In the genomic region with DNA sequence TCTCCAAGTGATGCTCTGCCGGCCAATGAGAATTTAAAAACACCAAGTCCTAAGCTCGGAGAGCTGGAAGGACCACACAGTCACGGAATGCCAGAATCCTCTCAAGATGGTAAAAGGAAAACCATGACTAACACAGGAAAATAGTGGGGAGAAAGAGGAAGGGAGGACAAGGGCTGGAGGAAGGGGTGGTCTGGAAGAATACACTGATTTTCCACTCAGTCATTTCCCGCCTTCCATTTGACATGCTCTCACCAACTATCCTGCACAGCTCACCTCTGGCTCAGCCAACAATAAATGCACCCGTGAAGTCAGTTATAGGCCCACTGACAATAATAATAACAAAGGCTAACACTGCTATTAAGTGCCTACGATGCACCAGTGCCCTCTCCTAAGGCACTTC, we compare ENCODE assay signal across 23 cellular contexts.
"Had no signal": no experiment of that assay in that cellular context is flagged by ENCODE, and none has a peak within 500 bp of the region (broad histone marks: within the 10 kb centered on the region; RNA-seq: fewer than 3 reads in every experiment).

No MANE protein-coding gene starts in this region.

- H3K27me3 ChIP-seq: gastrocnemius medialis, ovary, right atrium auricular region, suprapubic skin, tibial nerve had no signal

- H3K9me3 ChIP-seq: gastrocnemius medialis, ovary, prostate gland, right atrium auricular region, suprapubic skin, tibial nerve had no signal

- H3K4me3 ChIP-seq: coronary artery, gastrocnemius medialis, ovary, prostate gland, right atrium auricular region, suprapubic skin, tibial nerve had no signal

- H3K4me1 ChIP-seq: gastrocnemius medialis, right atrium auricular region had no signal

- H3K27ac ChIP-seq: coronary artery, gastrocnemius medialis, ovary, prostate gland, right atrium auricular region, suprapubic skin, tibial nerve had no signal

- DNase-seq: activated B cell treated with CpG ODN at 0.5 μM for 24 hours; activated CD4-positive, alpha-beta T cell treated with anti-CD3 and anti-CD28 coated beads for 36 hours; activated CD8-positive, alpha-beta memory T cell treated with anti-CD3 and anti-CD28 coated beads, Interleukin-2, amount 10 ng/mL, durations not matched to agents 7 days and 5 days; activated CD8-positive, alpha-beta T cell treated with anti-CD3 and anti-CD28 coated beads for 36 hours; activated gamma-delta T cell treated with Interleukin-2 at 50 U/mL for 16 hours; activated T-cell treated with anti-CD3 and anti-CD28 coated beads for 4 hours; amniotic stem cell; cerebellar nuclear complex; gastrocnemius medialis; head of caudate nucleus; left ventricle myocardium superior; ovary; stimulated activated CD4-positive, alpha-beta T cell treated with anti-CD3 and anti-CD28 coated beads, Interleukin-4, amount 100 ng/mL, for 24 hours; stimulated activated naive CD8-positive, alpha-beta T cell treated with anti-CD3 and anti-CD28 coated beads, Interleukin-15, amount 100 ng/mL, for 72 hours; T1000 had no signal

- H3K27me3 Mint-ChIP-seq: activated B cell treated with CpG ODN at 0.5 μM for 24 hours; activated CD4-positive, alpha-beta T cell treated with anti-CD3 and anti-CD28 coated beads for 36 hours; activated CD8-positive, alpha-beta memory T cell treated with anti-CD3 and anti-CD28 coated beads, Interleukin-2, amount 10 ng/mL, durations not matched to agents 7 days and 5 days; activated CD8-positive, alpha-beta T cell treated with anti-CD3 and anti-CD28 coated beads for 36 hours; activated naive CD8-positive, alpha-beta T cell; natural killer cell treated with Interleukin-12 subunit alpha and Interleukin-12 subunit beta and Interleukin-15 and Interleukin-18, amount 100 ng/mL, for 72 hours; stimulated activated naive CD8-positive, alpha-beta T cell treated with anti-CD3 and anti-CD28 coated beads, Interleukin-15, amount 100 ng/mL, for 72 hours had no signal

- H3K36me3 ChIP-seq: gastrocnemius medialis, ovary, prostate gland, right atrium auricular region, suprapubic skin, tibial nerve had no signal

- H3K4me3 Mint-ChIP-seq: activated B cell treated with CpG ODN at 0.5 μM for 24 hours; activated CD4-positive, alpha-beta T cell treated with anti-CD3 and anti-CD28 coated beads for 36 hours; activated CD8-positive, alpha-beta memory T cell treated with anti-CD3 and anti-CD28 coated beads, Interleukin-2, amount 10 ng/mL, durations not matched to agents 7 days and 5 days; activated CD8-positive, alpha-beta T cell treated with anti-CD3 and anti-CD28 coated beads for 36 hours; activated naive CD8-positive, alpha-beta T cell; natural killer cell treated with Interleukin-12 subunit alpha and Interleukin-12 subunit beta and Interleukin-15 and Interleukin-18, amount 100 ng/mL, for 72 hours; stimulated activated naive CD8-positive, alpha-beta T cell treated with anti-CD3 and anti-CD28 coated beads, Interleukin-15, amount 100 ng/mL, for 72 hours had no signal

- H3K36me3 Mint-ChIP-seq: activated CD8-positive, alpha-beta memory T cell treated with anti-CD3 and anti-CD28 coated beads, Interleukin-2, amount 10 ng/mL, durations not matched to agents 7 days and 5 days; activated naive CD8-positive, alpha-beta T cell; natural killer cell treated with Interleukin-12 subunit alpha and Interleukin-12 subunit beta and Interleukin-15 and Interleukin-18, amount 100 ng/mL, for 72 hours had no signal

- H3K27ac Mint-ChIP-seq: activated B cell treated with CpG ODN at 0.5 μM for 24 hours; activated CD4-positive, alpha-beta T cell treated with anti-CD3 and anti-CD28 coated beads for 36 hours; activated CD8-positive, alpha-beta memory T cell treated with anti-CD3 and anti-CD28 coated beads, Interleukin-2, amount 10 ng/mL, durations not matched to agents 7 days and 5 days; activated CD8-positive, alpha-beta T cell treated with anti-CD3 and anti-CD28 coated beads for 36 hours; activated naive CD8-positive, alpha-beta T cell; natural killer cell treated with Interleukin-12 subunit alpha and Interleukin-12 subunit beta and Interleukin-15 and Interleukin-18, amount 100 ng/mL, for 72 hours; stimulated activated naive CD8-positive, alpha-beta T cell treated with anti-CD3 and anti-CD28 coated beads, Interleukin-15, amount 100 ng/mL, for 72 hours had no signal

- ATAC-seq: activated CD4-positive, alpha-beta T cell treated with anti-CD3 and anti-CD28 coated beads for 36 hours; activated CD8-positive, alpha-beta memory T cell treated with anti-CD3 and anti-CD28 coated beads, Interleukin-2, amount 10 ng/mL, durations not matched to agents 7 days and 5 days; activated CD8-positive, alpha-beta T cell treated with anti-CD3 and anti-CD28 coated beads for 36 hours; esophagus mucosa; gastrocnemius medialis; left ventricle myocardium superior; natural killer cell treated with Interleukin-12 subunit alpha and Interleukin-12 subunit beta and Interleukin-15 and Interleukin-18, amount 100 ng/mL, for 72 hours; stimulated activated naive CD8-positive, alpha-beta T cell treated with anti-CD3 and anti-CD28 coated beads, Interleukin-15, amount 100 ng/mL, for 72 hours had no signal

- H3K9me3 Mint-ChIP-seq: activated B cell treated with CpG ODN at 0.5 μM for 24 hours; activated CD8-positive, alpha-beta T cell treated with anti-CD3 and anti-CD28 coated beads for 36 hours; natural killer cell treated with Interleukin-12 subunit alpha and Interleukin-12 subunit beta and Interleukin-15 and Interleukin-18, amount 100 ng/mL, for 72 hours; stimulated activated naive CD8-positive, alpha-beta T cell treated with anti-CD3 and anti-CD28 coated beads, Interleukin-15, amount 100 ng/mL, for 72 hours had no signal
